Comparison of ENCODE assay signal across 9 cellular contexts in genomic region chr13:113802090-113802531, GRCh38. TPM values are rescaled to one million over a fixed set of nuclear protein-coding genes. Genes with fewer than 3 reads are reported as not detected.
DNase-seq lines count a peak whose midpoint lies in the region; ATAC-seq, FAIRE-seq and TF ChIP-seq lines count a peak whose summit lies in the region.
"Had no signal": no experiment of that assay in that cellular context is flagged by ENCODE, and none has a peak within 500 bp of the region (broad histone marks: within the 10 kb centered on the region; RNA-seq: fewer than 3 reads in every experiment).

No MANE protein-coding gene starts in this region.

- TF ChIP-seq POLR2A in esophagus squamous epithelium (IDR thresholded peaks at IDR 0.05): no peak

- intact Hi-C loops in esophagus squamous epithelium (cut with DNase I): no loop called here

- H3K27ac Mint-ChIP-seq in activated naive CD8-positive, alpha-beta T cell treated with anti-CD3 and anti-CD28 coated beads, Interleukin-2, amount 50 U/mL, for 24 hours: no peak overlapping the region

- no peaks in the 10 kb centered on the region for H3K9me3 Mint-ChIP-seq in activated naive CD8-positive, alpha-beta T cell treated with anti-CD3 and anti-CD28 coated beads, Interleukin-2, amount 50 U/mL, for 24 hours

- H3K36me3 ChIP-seq in SJSA1 (no peaks in the 10 kb centered on the region; the same call in 1 of the 2 replicates), small intestine (ENCODE audit: control insufficient read depth in 2 of 2, insufficient read depth in 2 of 2, low read length in 2 of 2) (no peaks in the 10 kb centered on the region), esophagus squamous epithelium (peaks cover 0 to 2% (median 0%) of the 10 kb centered on the region in 3 donors)

- H3K4me3 ChIP-seq in SJSA1 (no peak overlapping the region), small intestine (ENCODE audit: low read depth in 1 of 2, low read length in 2 of 2) (no peak overlapping the region), esophagus squamous epithelium (peak overlapping the region in 1 of 4 donors; percentile 2)

- peaks cover 8% of the 10 kb centered on the region for H3K4me1 ChIP-seq in SJSA1 (replicated peaks)
- no peaks in the 10 kb centered on the region for H3K4me1 ChIP-seq in small intestine (ENCODE audit: control insufficient read depth in 2 of 2, insufficient read depth in 1 of 2, low read depth in 1 of 2, low read length in 1 of 2)
- peaks cover 0 to 26% (median 11%) of the 10 kb centered on the region in 3 donors for H3K4me1 ChIP-seq in esophagus squamous epithelium

- no peak overlapping the region for H3K4me3 Mint-ChIP-seq in activated naive CD8-positive, alpha-beta T cell treated with anti-CD3 and anti-CD28 coated beads, Interleukin-2, amount 50 U/mL, for 24 hours

- ATAC-seq in activated naive CD8-positive, alpha-beta T cell treated with anti-CD3 and anti-CD28 coated beads, Interleukin-2, amount 50 U/mL, for 24 hours: no peak

- H3K27ac ChIP-seq in SJSA1 (no peak overlapping the region), small intestine (ENCODE audit: low read depth in 1 of 2, low read length in 1 of 2) (no peak overlapping the region), esophagus squamous epithelium (no peak overlapping the region)

- 12 to 19% (median 16%) methylated on average over 14 to 15 of the region's 15 CpGs for WGBS in small intestine, 3 donors
- 4 to 10% methylated on average over 2 to 5 of the region's 15 CpGs for WGBS in esophagus squamous epithelium, 2 donors

- no peaks in the 10 kb centered on the region for H3K36me3 Mint-ChIP-seq in activated naive CD8-positive, alpha-beta T cell treated with anti-CD3 and anti-CD28 coated beads, Interleukin-2, amount 50 U/mL, for 24 hours (ENCODE audit: low read depth)

- H3K9me3 ChIP-seq in SJSA1 (replicated peaks): peaks cover 19% of the 10 kb centered on the region
- H3K9me3 ChIP-seq in small intestine (ENCODE audit: control insufficient read depth, low read depth): no peaks in the 10 kb centered on the region
- no peaks in the 10 kb centered on the region for H3K9me3 ChIP-seq in esophagus squamous epithelium

- no peak for FAIRE-seq in small intestine (lab: Jason Lieb, UNC)
- FAIRE-seq: bronchial epithelial cell had no signal

- DNase-seq in H4 (ENCODE audit: low spot score) (peak; percentile 72), SJSA1 (ENCODE audit: low read depth in 1 of 2, low spot score in 2 of 2) (peak; percentile 79 to 89), foreskin melanocyte (peak; percentile 27), retina (peak; percentile 69), NCI-H2081 (lab: John Stamatoyannopoulos, UW) (no peak), small intestine (no peak), esophagus squamous epithelium (lab: John Stamatoyannopoulos, UW) (no peak)
- no peak for DNase-seq in activated naive CD8-positive, alpha-beta T cell treated with anti-CD3 and anti-CD28 coated beads, Interleukin-2, amount 50 U/mL, for 24 hours

- no peaks in the 10 kb centered on the region for H3K27me3 Mint-ChIP-seq in activated naive CD8-positive, alpha-beta T cell treated with anti-CD3 and anti-CD28 coated beads, Interleukin-2, amount 50 U/mL, for 24 hours

- no peaks in the 10 kb centered on the region for H3K4me1 Mint-ChIP-seq in activated naive CD8-positive, alpha-beta T cell treated with anti-CD3 and anti-CD28 coated beads, Interleukin-2, amount 50 U/mL, for 24 hours

- TF ChIP-seq CTCF in esophagus squamous epithelium (IDR thresholded peaks at IDR 0.05): no peak

- H3K27me3 ChIP-seq in SJSA1 (replicated peaks): no peaks in the 10 kb centered on the region
- H3K27me3 ChIP-seq in small intestine (ENCODE audit: control insufficient read depth in 2 of 2, insufficient read depth in 2 of 2, low read length in 2 of 2): no peaks in the 10 kb centered on the region
- H3K27me3 ChIP-seq in esophagus squamous epithelium: peaks cover 0 to 15% (median 0%) of the 10 kb centered on the region in 4 donors

RNA-seq across cellular contexts. Expression of gene TMEM255B, which starts 43.1 kb away (rescaled TPM):
- 2.1 TPM in 1 of 2 replicates, not detected in the other for total RNA-seq in H4 (2014; rRNA removed; shearing (Covaris generic))
- 1.8 and 2.7 TPM in 2 replicates for total RNA-seq in SJSA1 (2014; rRNA removed; shearing (Covaris generic))
- 1 to 10 TPM in 2 of 3 donors, not detected in 1; 1.4 to 9.3 TPM for polyA plus RNA-seq in small intestine
- 1 to 10 TPM in 2 of 4 donors, under 1 TPM in 1, not detected in 1; 0.30 to 9.2 (median 3.2) TPM for total RNA-seq in esophagus squamous epithelium

Comparison
In these comparisons a context has a peak if more than half of its experiments do, and no peak if none do; other contexts are left out.
1. DNase-seq: peak in H4 (single experiment), SJSA1 (2 of 2), foreskin melanocyte (single experiment) and retina (single experiment); none in activated naive CD8-positive, alpha-beta T cell treated with anti-CD3 and anti-CD28 coated beads, Interleukin-2, amount 50 U/mL, for 24 hours (single experiment), NCI-H2081 (0 of 2), small intestine (single experiment) and esophagus squamous epithelium (single experiment).